In the genomic region with DNA sequence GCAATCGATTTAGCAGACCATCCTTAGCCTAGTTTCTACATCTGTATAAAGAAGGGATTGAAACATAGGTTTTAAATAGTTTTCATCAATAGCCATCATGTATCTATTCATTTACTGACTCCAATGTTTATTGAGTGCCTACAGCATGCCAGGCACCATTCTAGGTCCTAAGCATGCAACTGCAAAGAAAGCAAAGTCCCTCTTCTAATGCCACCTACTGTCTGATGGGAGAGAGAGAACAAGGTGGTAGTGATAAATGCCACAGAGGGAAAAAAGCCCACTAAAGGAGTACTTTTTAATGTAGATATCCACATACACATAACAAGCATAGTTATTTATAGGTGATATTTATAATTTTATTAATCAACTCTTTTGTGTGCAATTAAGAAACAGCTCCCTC, we compare ENCODE assay signal across 15 cellular contexts.
"Had no signal": no experiment of that assay in that cellular context is flagged by ENCODE, and none has a peak within 500 bp of the region (broad histone marks: within the 10 kb centered on the region; RNA-seq: fewer than 3 reads in every experiment).

No MANE protein-coding gene starts in this region.

- H3K36me3 ChIP-seq: colonic mucosa, neural progenitor cell, ovary had no signal

- DNase-seq: activated CD4-positive, alpha-beta T cell treated with anti-CD3 and anti-CD28 coated beads, Interleukin-2, amount 10 ng/mL, durations not matched to agents 7 days and 5 days; activated CD4-positive, CD25-positive, alpha-beta regulatory T cell; activated CD8-positive, alpha-beta memory T cell treated with anti-CD3 and anti-CD28 coated beads, Interleukin-2, amount 50 U/mL, for 48 hours; activated gamma-delta T cell treated with Interleukin-2 at 50 U/mL for 16 hours; activated T-cell treated with anti-CD3 and anti-CD28 coated beads, Interleukin-2, amount 50 U/mL, for 72 hours; amniotic stem cell; caudate nucleus; colonic mucosa; kidney glomerular epithelial cell; naive B cell; ovary; stimulated activated CD4-positive, alpha-beta T cell treated with anti-CD3 and anti-CD28 coated beads, Interleukin-12 subunit alpha, Interleukin-12 subunit beta, amount 100 ng/mL, for 4 hours; stimulated activated CD4-positive, alpha-beta T cell treated with anti-CD3 and anti-CD28 coated beads, Interleukin-2, amount 100 ng/mL, for 24 hours had no signal

- H3K27me3 ChIP-seq: colonic mucosa, neural progenitor cell, ovary had no signal

- H3K4me3 ChIP-seq: colonic mucosa, lung, neural progenitor cell, ovary had no signal

- H3K9me3 ChIP-seq: colonic mucosa, ovary had no signal

- H3K27ac ChIP-seq: colonic mucosa, neural progenitor cell, ovary had no signal

- ATAC-seq: activated T-cell treated with anti-CD3 and anti-CD28 coated beads, Interleukin-2, amount 50 U/mL, for 72 hours had no signal

- H3K9ac ChIP-seq: neural progenitor cell had no signal

- H2AFZ ChIP-seq: neural progenitor cell had no signal

- H3K4me1 ChIP-seq: colonic mucosa, neural progenitor cell had no signal

- H3K4me2 ChIP-seq: neural progenitor cell had no signal
